Comparison of ENCODE assay signal across 8 cellular contexts in the genomic region with DNA sequence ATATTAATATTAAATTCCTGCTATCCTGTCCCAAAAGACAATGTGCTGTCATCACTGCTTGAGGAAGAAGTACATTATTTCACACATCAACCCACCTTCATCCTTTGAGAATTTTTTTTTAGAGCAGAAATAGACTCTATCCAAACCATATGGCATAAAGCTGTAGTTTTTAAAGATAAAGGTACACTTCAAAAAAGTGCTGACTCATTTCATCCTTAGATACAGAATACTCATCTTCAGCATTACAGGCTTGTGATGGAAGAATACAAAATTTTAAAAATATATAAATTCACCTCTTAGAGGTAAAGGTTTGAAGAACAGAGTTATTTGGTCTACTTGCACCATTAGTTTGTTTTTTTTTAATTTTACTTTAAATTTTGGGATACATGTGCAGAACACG.
"Had no signal": no experiment of that assay in that cellular context is flagged by ENCODE, and none has a peak within 500 bp of the region (broad histone marks: within the 10 kb centered on the region; RNA-seq: fewer than 3 reads in every experiment).

No MANE protein-coding gene starts in this region.

- H3K4me1 ChIP-seq: HAP-1 had no signal

- H3K4me3 Mint-ChIP-seq: GM23338, HFFc6, IgD-negative memory B cell had no signal

- H3K27ac Mint-ChIP-seq: HFFc6, IgD-negative memory B cell had no signal

- H3K36me3 ChIP-seq: HAP-1 had no signal

- H3K9me3 ChIP-seq: HAP-1 had no signal

- H3K4me1 Mint-ChIP-seq: IgD-negative memory B cell had no signal

- H3K27ac ChIP-seq: HL-60 had no signal

- H3K9me3 Mint-ChIP-seq: HFFc6 had no signal

- ATAC-seq: GM23338, HCT116 had no signal

- DNase-seq: H7, HFFc6, KG1 had no signal

- H3K4me3 ChIP-seq: GM23338, HAP-1 had no signal

- H3K4me2 ChIP-seq: GM23338 had no signal
